Comparison of ENCODE assay signal across 1 cellular context in the genomic region with DNA sequence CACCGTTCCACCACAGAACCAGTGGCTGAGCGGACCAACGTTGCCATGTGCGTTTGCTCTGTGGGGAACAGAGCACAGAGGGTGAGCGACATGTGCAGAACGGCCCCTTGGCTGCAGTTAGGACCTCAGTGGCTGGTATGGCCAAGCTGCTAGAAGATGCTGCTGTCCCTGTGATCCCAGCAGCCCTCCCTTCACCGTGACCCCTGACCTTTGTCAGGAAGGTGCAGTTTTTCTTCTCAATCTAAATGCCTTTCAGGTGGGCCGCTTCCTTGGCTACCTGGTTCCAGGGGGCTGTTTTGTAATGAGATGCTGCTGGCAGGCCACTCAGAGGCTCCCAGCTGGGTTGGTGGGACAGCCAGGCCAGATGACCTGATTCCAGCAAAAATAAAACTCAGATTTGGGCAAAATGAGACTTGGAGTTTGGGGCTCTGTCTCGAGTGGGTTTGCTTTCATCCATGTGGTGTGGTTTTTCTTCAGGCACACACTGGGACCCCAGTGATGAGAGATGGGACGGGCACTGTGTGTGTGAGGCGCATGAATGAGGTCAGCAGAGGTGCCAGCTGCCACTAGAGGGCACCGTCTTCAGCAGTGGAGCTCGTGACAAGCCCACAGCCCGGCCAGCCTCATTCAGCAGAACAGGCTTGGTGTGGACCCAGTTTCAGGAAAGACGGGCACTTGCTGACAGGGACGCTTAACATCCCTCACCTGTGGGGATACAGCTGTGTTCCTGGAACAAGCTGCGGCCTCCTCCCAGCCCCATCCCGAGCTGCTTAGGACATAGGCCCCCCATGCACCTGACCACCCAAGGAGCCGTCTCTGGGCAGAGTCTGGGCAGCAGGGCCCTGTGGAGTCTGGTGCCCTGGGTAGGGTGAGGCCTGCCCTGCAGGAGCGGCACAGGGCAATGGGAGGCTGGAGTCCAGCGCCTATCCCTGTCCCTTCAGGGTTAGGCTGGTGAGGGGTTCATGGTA.
TF ChIP-seq lines count a peak whose summit lies in the region.

No MANE protein-coding gene starts in this region.

TF ChIP-seq in IMR-90, 13 proteins besides CTCF, POLR2A, EP300 and RAD21:
- TF ChIP-seq, protein P1, sequence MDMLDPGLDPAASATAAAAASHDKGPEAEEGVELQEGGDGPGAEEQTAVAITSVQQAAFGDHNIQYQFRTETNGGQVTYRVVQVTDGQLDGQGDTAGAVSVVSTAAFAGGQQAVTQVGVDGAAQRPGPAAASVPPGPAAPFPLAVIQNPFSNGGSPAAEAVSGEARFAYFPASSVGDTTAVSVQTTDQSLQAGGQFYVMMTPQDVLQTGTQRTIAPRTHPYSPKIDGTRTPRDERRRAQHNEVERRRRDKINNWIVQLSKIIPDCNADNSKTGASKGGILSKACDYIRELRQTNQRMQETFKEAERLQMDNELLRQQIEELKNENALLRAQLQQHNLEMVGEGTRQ (IDR thresholded peaks at IDR 0.05; ENCODE audit: low read depth, low read length): peak; percentile 13; the same call in 1 of the 2 replicates
- TF ChIP-seq BHLHE40 (IDR thresholded peaks at IDR 0.05; ENCODE audit: low read depth, low read length): no peak
- no peak for TF ChIP-seq NFE2L2 (IDR thresholded peaks at IDR 0.05; ENCODE audit: low read depth, low read length)
TF ChIP-seq in IMR-90: peak in this region for 1.
